In the genomic region with DNA sequence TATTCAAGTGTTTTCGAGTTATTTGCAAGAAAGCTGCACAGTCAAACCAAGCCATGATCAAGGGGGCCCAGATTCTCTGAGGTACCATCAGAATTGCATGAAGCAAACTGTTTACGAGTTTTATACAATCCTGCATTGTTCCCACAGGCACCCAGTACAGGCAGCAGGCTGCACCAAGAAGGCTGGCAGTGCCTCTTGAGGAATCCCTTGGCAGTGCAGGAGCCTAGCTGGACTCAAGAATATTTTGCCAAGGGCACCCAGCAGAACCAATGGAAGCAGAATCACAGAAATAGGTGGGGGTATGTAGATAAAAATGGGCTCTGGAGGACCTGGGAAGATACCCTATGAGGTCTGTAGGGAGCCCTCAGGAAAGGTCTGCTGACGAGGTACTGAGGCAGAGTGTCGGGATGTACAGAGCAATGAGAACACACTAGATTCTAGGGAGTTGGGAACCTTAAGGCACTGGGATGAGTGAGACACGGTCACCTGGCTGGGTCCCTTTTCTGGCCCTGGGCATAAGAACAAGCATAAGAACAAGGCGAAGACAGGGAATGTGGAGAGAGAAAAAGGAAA, we compare ENCODE assay signal across 7 cellular contexts. TPM values are rescaled to one million over a fixed set of nuclear protein-coding genes. Genes with fewer than 3 reads are reported as not detected.
DNase-seq lines count a peak whose midpoint lies in the region; ATAC-seq and TF ChIP-seq lines count a peak whose summit lies in the region.

No MANE protein-coding gene starts in this region.

- H3F3A ChIP-seq in GM23248 (ENCODE audit: insufficient read depth), result no peaks in the 10 kb centered on the region

- H3K4me2 ChIP-seq in GM23248 (ENCODE audit: unreplicated experiment), result no peak overlapping the region

- H2AFZ ChIP-seq in GM23248, result peak overlapping the region; percentile 48; the same call in 1 of the 2 replicates

- in situ Hi-C loops in GM23248 (cut with MboI), result no loop called here

- TF ChIP-seq CTCF in epithelial cell of proximal tubule (conservative IDR thresholded peaks at IDR 0.05; ENCODE audit: low read depth, low read length), result peak; percentile 64

- H3K4me3 ChIP-seq in GM23248, result no peak overlapping the region
- no peak overlapping the region for H3K4me3 ChIP-seq in epithelial cell of proximal tubule (ENCODE audit: low read depth, low read length)

- no peaks in the 10 kb centered on the region for H3K9me3 ChIP-seq in GM23248 (ENCODE audit: low read depth)

- H3K79me2 ChIP-seq in GM23248 (ENCODE audit: insufficient read depth), result no peaks in the 10 kb centered on the region

- H3K9ac ChIP-seq in GM23248, result no peak overlapping the region

- ATAC-seq in GM18502 (IDR thresholded peaks at IDR 0.05; ENCODE audit: poor library complexity, unreplicated experiment) (no peak), HG03460 (IDR thresholded peaks at IDR 0.05; ENCODE audit: unreplicated experiment) (no peak)

- H3K4me1 ChIP-seq in GM23248 (ENCODE audit: insufficient read depth), result no peaks in the 10 kb centered on the region

- 74 to 79% methylated on average over 6 of the region's 6 CpGs for whole genome bisulfite sequencing in GM23248 (ENCODE audit: low coverage in 1 of 2, low lambda C conversion rate in 2 of 2, missing lambda C conversion rate in 2 of 2), 2 experiments

- DNase-seq in GM23248 (peak; percentile 75), NCI-H345 treated with DMSO at 0.1 percent for 48 hours (lab: John Stamatoyannopoulos, UW; ENCODE audit: unreplicated experiment) (peak; percentile 9), epithelial cell of proximal tubule (ENCODE audit: low read depth) (no peak), pulmonary artery endothelial cell (ENCODE audit: low read depth, low spot score) (peak; percentile 17)
- no peak for DNase-seq in stimulated activated CD4-positive, alpha-beta T cell treated with anti-CD3 and anti-CD28 coated beads, Interleukin-15, amount 100 ng/mL, for 24 hours

- no peaks in the 10 kb centered on the region for H3K27me3 ChIP-seq in GM23248 (replicated peaks; ENCODE audit: insufficient read depth)

- no peaks in the 10 kb centered on the region for H3K36me3 ChIP-seq in GM23248 (ENCODE audit: low read depth)

- no peaks in the 10 kb centered on the region for H3K9me2 ChIP-seq in GM23248 (ENCODE audit: insufficient read depth)

- H3K27ac ChIP-seq in GM23248, result no peak overlapping the region

- H4K20me1 ChIP-seq in GM23248 (ENCODE audit: insufficient read depth), result no peaks in the 10 kb centered on the region

RNA-seq across cellular contexts. Expression of gene PLP1, which starts 2.5 kb away (rescaled TPM):
- 0.22 and 0.76 TPM in 2 replicates for total RNA-seq in GM23248 (2014; rRNA removed; shearing (Covaris generic))
- polyA plus RNA-seq in GM23248 (2016; fragmentation: Nextera tagmentation; extraction: Ambion mirVana), result 0.29 and 0.53 TPM in 2 replicates
- not detected in 2 replicates for total RNA-seq in epithelial cell of proximal tubule
- not detected in 2 replicates for total RNA-seq in pulmonary artery endothelial cell

RNA-seq across cellular contexts. Expression of gene RAB9B, which starts 57.9 kb away (rescaled TPM):
- 0.89 and 1.5 TPM in 2 replicates for total RNA-seq in GM23248 (2014; rRNA removed; shearing (Covaris generic))
- 0.80 and 0.81 TPM in 2 replicates for polyA plus RNA-seq in GM23248 (2016; fragmentation: Nextera tagmentation; extraction: Ambion mirVana)
- total RNA-seq in epithelial cell of proximal tubule (0.22 and 0.40 TPM in 2 replicates), pulmonary artery endothelial cell (0.35 and 0.40 TPM in 2 replicates)

Comparison
In these comparisons a context has a peak if more than half of its experiments do, and no peak if none do; other contexts are left out.
1. DNase-seq: peak in GM23248 (single experiment), NCI-H345 treated with DMSO at 0.1 percent for 48 hours (single experiment) and pulmonary artery endothelial cell (single experiment); none in epithelial cell of proximal tubule (single experiment) and stimulated activated CD4-positive, alpha-beta T cell treated with anti-CD3 and anti-CD28 coated beads, Interleukin-15, amount 100 ng/mL, for 24 hours (single experiment).